1 cellular context compared by ENCODE assay signal in genomic region chr6:7050911-7051779, GRCh38.
TF ChIP-seq lines count a peak whose summit lies in the region.

No MANE protein-coding gene starts in this region.

TF ChIP-seq in endothelial cell of umbilical vein, 7 proteins besides CTCF, POLR2A, EP300 and RAD21:
- no peak for TF ChIP-seq FOS (IDR thresholded peaks at IDR 0.05; ENCODE audit: borderline replicate concordance, insufficient read depth, low read length)
- no peak for TF ChIP-seq EZH2 (IDR thresholded peaks at IDR 0.05; ENCODE audit: borderline replicate concordance, low read depth, low read length, severe bottlenecking)
- no peak for TF ChIP-seq MAX (IDR thresholded peaks at IDR 0.05; ENCODE audit: insufficient read depth, insufficient read length)
- TF ChIP-seq JUN (IDR thresholded peaks at IDR 0.05; ENCODE audit: borderline replicate concordance, insufficient read depth, insufficient read length, low read depth), result no peak
- no peak for TF ChIP-seq GATA2 (IDR thresholded peaks at IDR 0.05; ENCODE audit: insufficient read depth, insufficient read length, low read depth, low read length)
- no peak for TF ChIP-seq POLR2AphosphoS5 (IDR thresholded peaks at IDR 0.05; ENCODE audit: insufficient read depth, low read depth, low read length)
- no peak for TF ChIP-seq MYC (IDR thresholded peaks at IDR 0.05; ENCODE audit: low read depth, low read length)
